ENCODE assay signal across 1 cellular context in genomic region chr15:70763120-70763949, GRCh38.
TF ChIP-seq lines count a peak whose summit lies in the region.

A gene with protein sequence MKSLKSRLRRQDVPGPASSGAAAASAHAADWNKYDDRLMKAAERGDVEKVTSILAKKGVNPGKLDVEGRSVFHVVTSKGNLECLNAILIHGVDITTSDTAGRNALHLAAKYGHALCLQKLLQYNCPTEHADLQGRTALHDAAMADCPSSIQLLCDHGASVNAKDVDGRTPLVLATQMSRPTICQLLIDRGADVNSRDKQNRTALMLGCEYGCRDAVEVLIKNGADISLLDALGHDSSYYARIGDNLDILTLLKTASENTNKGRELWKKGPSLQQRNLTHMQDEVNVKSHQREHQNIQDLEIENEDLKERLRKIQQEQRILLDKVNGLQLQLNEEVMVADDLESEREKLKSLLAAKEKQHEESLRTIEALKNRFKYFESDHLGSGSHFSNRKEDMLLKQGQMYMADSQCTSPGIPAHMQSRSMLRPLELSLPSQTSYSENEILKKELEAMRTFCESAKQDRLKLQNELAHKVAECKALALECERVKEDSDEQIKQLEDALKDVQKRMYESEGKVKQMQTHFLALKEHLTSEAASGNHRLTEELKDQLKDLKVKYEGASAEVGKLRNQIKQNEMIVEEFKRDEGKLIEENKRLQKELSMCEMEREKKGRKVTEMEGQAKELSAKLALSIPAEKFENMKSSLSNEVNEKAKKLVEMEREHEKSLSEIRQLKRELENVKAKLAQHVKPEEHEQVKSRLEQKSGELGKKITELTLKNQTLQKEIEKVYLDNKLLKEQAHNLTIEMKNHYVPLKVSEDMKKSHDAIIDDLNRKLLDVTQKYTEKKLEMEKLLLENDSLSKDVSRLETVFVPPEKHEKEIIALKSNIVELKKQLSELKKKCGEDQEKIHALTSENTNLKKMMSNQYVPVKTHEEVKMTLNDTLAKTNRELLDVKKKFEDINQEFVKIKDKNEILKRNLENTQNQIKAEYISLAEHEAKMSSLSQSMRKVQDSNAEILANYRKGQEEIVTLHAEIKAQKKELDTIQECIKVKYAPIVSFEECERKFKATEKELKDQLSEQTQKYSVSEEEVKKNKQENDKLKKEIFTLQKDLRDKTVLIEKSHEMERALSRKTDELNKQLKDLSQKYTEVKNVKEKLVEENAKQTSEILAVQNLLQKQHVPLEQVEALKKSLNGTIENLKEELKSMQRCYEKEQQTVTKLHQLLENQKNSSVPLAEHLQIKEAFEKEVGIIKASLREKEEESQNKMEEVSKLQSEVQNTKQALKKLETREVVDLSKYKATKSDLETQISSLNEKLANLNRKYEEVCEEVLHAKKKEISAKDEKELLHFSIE (N-terminal part only) (minus strand): TSS chr15:70763558. CDS start chr15:70763407, 151 bp downstream.

TF ChIP-seq in liver, 16 proteins besides CTCF, POLR2A, EP300 and RAD21 (continued from another document):
- TF ChIP-seq REST (IDR thresholded peaks at IDR 0.05) (peak; percentile 55), NR2F2 (IDR thresholded peaks at IDR 0.05) (no peak), RXRA (IDR thresholded peaks at IDR 0.05) (peak in 1 of 2 donors; percentile 35), YY1 (IDR thresholded peaks at IDR 0.05) (peak; percentile 55), EGR1 (IDR thresholded peaks at IDR 0.05; ENCODE audit: low read depth in 2 of 2) (peak; percentile 11 to 58)
- TF ChIP-seq, protein P1, sequence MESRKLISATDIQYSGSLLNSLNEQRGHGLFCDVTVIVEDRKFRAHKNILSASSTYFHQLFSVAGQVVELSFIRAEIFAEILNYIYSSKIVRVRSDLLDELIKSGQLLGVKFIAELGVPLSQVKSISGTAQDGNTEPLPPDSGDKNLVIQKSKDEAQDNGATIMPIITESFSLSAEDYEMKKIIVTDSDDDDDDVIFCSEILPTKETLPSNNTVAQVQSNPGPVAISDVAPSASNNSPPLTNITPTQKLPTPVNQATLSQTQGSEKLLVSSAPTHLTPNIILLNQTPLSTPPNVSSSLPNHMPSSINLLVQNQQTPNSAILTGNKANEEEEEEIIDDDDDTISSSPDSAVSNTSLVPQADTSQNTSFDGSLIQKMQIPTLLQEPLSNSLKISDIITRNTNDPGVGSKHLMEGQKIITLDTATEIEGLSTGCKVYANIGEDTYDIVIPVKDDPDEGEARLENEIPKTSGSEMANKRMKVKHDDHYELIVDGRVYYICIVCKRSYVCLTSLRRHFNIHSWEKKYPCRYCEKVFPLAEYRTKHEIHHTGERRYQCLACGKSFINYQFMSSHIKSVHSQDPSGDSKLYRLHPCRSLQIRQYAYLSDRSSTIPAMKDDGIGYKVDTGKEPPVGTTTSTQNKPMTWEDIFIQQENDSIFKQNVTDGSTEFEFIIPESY (IDR thresholded peaks at IDR 0.05), result no peak
